ENCODE assay signal across 1 cellular context in the genomic region with DNA sequence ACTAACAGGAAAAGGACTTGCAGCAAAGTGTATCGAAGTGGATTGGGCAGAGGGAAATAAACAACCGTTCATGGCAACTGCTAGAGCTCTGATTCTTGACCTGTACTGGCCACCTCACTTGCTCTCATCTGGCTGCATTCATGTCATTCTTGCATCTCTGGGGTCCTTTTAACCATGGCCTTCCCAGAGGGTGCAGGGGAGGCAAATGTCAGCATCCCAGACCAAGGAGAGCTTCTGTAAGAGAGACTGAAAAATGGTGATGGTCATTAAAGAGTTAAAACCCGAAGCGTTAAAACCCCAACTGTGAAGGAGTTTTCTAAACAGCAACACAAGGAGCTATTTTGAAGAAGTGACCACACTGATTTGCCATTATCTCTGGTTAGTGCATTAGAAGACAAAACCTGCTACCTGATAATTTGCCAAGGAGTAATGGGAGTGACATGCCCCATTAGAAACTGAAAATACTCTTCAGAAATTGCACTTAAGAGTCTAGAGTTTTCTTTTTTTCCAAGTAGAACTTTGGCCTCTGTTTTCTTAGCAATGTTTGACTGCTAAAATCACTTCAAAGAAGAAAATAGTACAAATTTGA.
TF ChIP-seq lines count a peak whose summit lies in the region.

No MANE protein-coding gene starts in this region.

TF ChIP-seq in WTC11, 78 proteins besides CTCF, POLR2A, EP300 and RAD21 (continued from another document):
- TF ChIP-seq, protein P1, sequence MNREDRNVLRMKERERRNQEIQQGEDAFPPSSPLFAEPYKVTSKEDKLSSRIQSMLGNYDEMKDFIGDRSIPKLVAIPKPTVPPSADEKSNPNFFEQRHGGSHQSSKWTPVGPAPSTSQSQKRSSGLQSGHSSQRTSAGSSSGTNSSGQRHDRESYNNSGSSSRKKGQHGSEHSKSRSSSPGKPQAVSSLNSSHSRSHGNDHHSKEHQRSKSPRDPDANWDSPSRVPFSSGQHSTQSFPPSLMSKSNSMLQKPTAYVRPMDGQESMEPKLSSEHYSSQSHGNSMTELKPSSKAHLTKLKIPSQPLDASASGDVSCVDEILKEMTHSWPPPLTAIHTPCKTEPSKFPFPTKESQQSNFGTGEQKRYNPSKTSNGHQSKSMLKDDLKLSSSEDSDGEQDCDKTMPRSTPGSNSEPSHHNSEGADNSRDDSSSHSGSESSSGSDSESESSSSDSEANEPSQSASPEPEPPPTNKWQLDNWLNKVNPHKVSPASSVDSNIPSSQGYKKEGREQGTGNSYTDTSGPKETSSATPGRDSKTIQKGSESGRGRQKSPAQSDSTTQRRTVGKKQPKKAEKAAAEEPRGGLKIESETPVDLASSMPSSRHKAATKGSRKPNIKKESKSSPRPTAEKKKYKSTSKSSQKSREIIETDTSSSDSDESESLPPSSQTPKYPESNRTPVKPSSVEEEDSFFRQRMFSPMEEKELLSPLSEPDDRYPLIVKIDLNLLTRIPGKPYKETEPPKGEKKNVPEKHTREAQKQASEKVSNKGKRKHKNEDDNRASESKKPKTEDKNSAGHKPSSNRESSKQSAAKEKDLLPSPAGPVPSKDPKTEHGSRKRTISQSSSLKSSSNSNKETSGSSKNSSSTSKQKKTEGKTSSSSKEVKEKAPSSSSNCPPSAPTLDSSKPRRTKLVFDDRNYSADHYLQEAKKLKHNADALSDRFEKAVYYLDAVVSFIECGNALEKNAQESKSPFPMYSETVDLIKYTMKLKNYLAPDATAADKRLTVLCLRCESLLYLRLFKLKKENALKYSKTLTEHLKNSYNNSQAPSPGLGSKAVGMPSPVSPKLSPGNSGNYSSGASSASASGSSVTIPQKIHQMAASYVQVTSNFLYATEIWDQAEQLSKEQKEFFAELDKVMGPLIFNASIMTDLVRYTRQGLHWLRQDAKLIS (CRISPR knock-in tag; IDR thresholded peaks at IDR 0.05; ENCODE audit: borderline replicate concordance) = no peak
- TF ChIP-seq, protein P2, sequence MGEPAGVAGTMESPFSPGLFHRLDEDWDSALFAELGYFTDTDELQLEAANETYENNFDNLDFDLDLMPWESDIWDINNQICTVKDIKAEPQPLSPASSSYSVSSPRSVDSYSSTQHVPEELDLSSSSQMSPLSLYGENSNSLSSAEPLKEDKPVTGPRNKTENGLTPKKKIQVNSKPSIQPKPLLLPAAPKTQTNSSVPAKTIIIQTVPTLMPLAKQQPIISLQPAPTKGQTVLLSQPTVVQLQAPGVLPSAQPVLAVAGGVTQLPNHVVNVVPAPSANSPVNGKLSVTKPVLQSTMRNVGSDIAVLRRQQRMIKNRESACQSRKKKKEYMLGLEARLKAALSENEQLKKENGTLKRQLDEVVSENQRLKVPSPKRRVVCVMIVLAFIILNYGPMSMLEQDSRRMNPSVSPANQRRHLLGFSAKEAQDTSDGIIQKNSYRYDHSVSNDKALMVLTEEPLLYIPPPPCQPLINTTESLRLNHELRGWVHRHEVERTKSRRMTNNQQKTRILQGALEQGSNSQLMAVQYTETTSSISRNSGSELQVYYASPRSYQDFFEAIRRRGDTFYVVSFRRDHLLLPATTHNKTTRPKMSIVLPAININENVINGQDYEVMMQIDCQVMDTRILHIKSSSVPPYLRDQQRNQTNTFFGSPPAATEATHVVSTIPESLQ (CRISPR knock-in tag; IDR thresholded peaks at IDR 0.05) = no peak
- TF ChIP-seq, protein P3, sequence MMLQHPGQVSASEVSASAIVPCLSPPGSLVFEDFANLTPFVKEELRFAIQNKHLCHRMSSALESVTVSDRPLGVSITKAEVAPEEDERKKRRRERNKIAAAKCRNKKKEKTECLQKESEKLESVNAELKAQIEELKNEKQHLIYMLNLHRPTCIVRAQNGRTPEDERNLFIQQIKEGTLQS (CRISPR knock-in tag; conservative IDR thresholded peaks at IDR 0.05) = no peak
